ENCODE assay signal across 14 cellular contexts in genomic region chr1:2271134-2271785, GRCh38. TPM values are rescaled to one million over a fixed set of nuclear protein-coding genes. Genes with fewer than 3 reads are reported as not detected.
A peak's percentile ranks its signal among the peaks of the same experiment; 100 is the strongest.
DNase-seq lines count a peak whose midpoint lies in the region; ATAC-seq and TF ChIP-seq lines count a peak whose summit lies in the region.
"Had no signal": no experiment of that assay in that cellular context is flagged by ENCODE, and none has a peak within 500 bp of the region (broad histone marks: within the 10 kb centered on the region; RNA-seq: fewer than 3 reads in every experiment).

No MANE protein-coding gene starts in this region.

- peak overlapping the region in 1 of 10 donors; percentile 41 for H3K4me3 Mint-ChIP-seq in naive thymus-derived CD4-positive, alpha-beta T cell
- H3K4me3 Mint-ChIP-seq: CD14-positive monocyte had no signal

- POLR2A ChIA-PET in naive thymus-derived CD4-positive, alpha-beta T cell (lab: Charles Lee): no interaction called here

- TF ChIP-seq CTCF in esophagus muscularis mucosa (IDR thresholded peaks at IDR 0.05) (no peak), tibial artery (IDR thresholded peaks at IDR 0.05) (no peak), smooth muscle cell (IDR thresholded peaks at IDR 0.05; ENCODE audit: borderline replicate concordance, insufficient read depth, poor library complexity, severe bottlenecking) (no peak)

- intact Hi-C loops in esophagus muscularis mucosa (cut with DNase I) (no loop called here), tibial artery (cut with DNase I; ENCODE audit: low total_unique reads) (no loop called here), aorta (cut with DNase I) (no loop called here)
- intact Hi-C loops in naive thymus-derived CD4-positive, alpha-beta T cell (cut with micrococcal nuclease): no loop called here

- peaks cover 100% of the 10 kb centered on the region for H4K20me1 ChIP-seq in smooth muscle cell (ENCODE audit: low read depth)

- no peak overlapping the region for H2AFZ ChIP-seq in smooth muscle cell (ENCODE audit: low read depth)

- WGBS in HUES64: 68% methylated on average over 27 of the region's 27 CpGs
- WGBS in esophagus muscularis mucosa: no CpG with 5 or more reads among the region's 27 CpGs
- 89% methylated on average over 27 of the region's 27 CpGs for WGBS in smooth muscle cell (ENCODE audit: low lambda C conversion rate)
- WGBS in aorta, 2 donors: 71 to 72% methylated on average over 27 of the region's 27 CpGs

- H3K4me3 ChIP-seq in HUES64 (ENCODE audit: low read length) (no peak overlapping the region), esophagus muscularis mucosa (no peak overlapping the region), tibial artery (no peak overlapping the region), smooth muscle cell (no peak overlapping the region), aorta (ENCODE audit: low read length in 2 of 2) (no peak overlapping the region)
- H3K4me3 ChIP-seq in naive thymus-derived CD4-positive, alpha-beta T cell (ENCODE audit: low read length): no peak overlapping the region
- H3K4me3 ChIP-seq: upper lobe of right lung had no signal

- H3K4me1 ChIP-seq in HUES64 (ENCODE audit: insufficient read depth, low read length) (peaks cover 38% of the 10 kb centered on the region), esophagus muscularis mucosa (peaks cover 98 to 100% (median 100%) of the 10 kb centered on the region in 4 donors), tibial artery (peaks cover 13 to 100% (median 98%) of the 10 kb centered on the region in 4 donors), smooth muscle cell (ENCODE audit: low read depth) (peaks cover 49% of the 10 kb centered on the region), aorta (ENCODE audit: control insufficient read depth in 1 of 2, insufficient read depth in 2 of 2, low read length in 2 of 2) (no peaks in the 10 kb centered on the region)
- H3K4me1 ChIP-seq in naive thymus-derived CD4-positive, alpha-beta T cell (ENCODE audit: control insufficient read depth in 2 of 2, insufficient read depth in 2 of 2, low read length in 2 of 2): peaks cover 27 to 80% of the 10 kb centered on the region in 2 donors

- no peaks in the 10 kb centered on the region for H3K27me3 Mint-ChIP-seq in naive thymus-derived CD4-positive, alpha-beta T cell

- no peaks in the 10 kb centered on the region for H3K27me3 ChIP-seq in HUES64 (ENCODE audit: insufficient read depth, low read length)
- no peaks in the 10 kb centered on the region for H3K27me3 ChIP-seq in esophagus muscularis mucosa
- no peaks in the 10 kb centered on the region for H3K27me3 ChIP-seq in naive thymus-derived CD4-positive, alpha-beta T cell (ENCODE audit: control insufficient read depth in 2 of 2, insufficient read depth in 2 of 2, low read length in 2 of 2)
- H3K27me3 ChIP-seq in tibial artery: no peaks in the 10 kb centered on the region
- H3K27me3 ChIP-seq in smooth muscle cell (ENCODE audit: low read depth): no peaks in the 10 kb centered on the region
- H3K27me3 ChIP-seq in aorta (ENCODE audit: control insufficient read depth in 1 of 2, insufficient read depth in 2 of 2, low read length in 1 of 2): no peaks in the 10 kb centered on the region
- H3K27me3 ChIP-seq: upper lobe of right lung had no signal

- no peak for TF ChIP-seq POLR2A in esophagus muscularis mucosa (IDR thresholded peaks at IDR 0.05; ENCODE audit: low read depth)

- no peak for TF ChIP-seq EP300 in esophagus muscularis mucosa (IDR thresholded peaks at IDR 0.05)

- H3K36me3 ChIP-seq in HUES64 (ENCODE audit: insufficient read depth, low read length): no peaks in the 10 kb centered on the region
- no peaks in the 10 kb centered on the region for H3K36me3 ChIP-seq in esophagus muscularis mucosa
- H3K36me3 ChIP-seq in naive thymus-derived CD4-positive, alpha-beta T cell (ENCODE audit: control insufficient read depth in 2 of 3, insufficient read depth in 3 of 3, low read length in 3 of 3): peaks cover 0 to 7% (median 0%) of the 10 kb centered on the region in 3 experiments
- H3K36me3 ChIP-seq in tibial artery: no peaks in the 10 kb centered on the region
- no peaks in the 10 kb centered on the region for H3K36me3 ChIP-seq in smooth muscle cell (ENCODE audit: low read depth)
- no peaks in the 10 kb centered on the region for H3K36me3 ChIP-seq in aorta (ENCODE audit: control insufficient read depth in 1 of 2, insufficient read depth in 2 of 2, low read length in 1 of 2)
- H3K36me3 ChIP-seq: upper lobe of right lung had no signal

- no peak overlapping the region for H3K4me2 ChIP-seq in smooth muscle cell

- H3K36me3 Mint-ChIP-seq in naive thymus-derived CD4-positive, alpha-beta T cell: peaks cover 0 to 3% (median 0%) of the 10 kb centered on the region in 5 donors

- H3K9me3 Mint-ChIP-seq in naive thymus-derived CD4-positive, alpha-beta T cell: no peaks in the 10 kb centered on the region
- H3K9me3 Mint-ChIP-seq: CD14-positive monocyte had no signal

- H3K9me3 ChIP-seq in HUES64 (ENCODE audit: insufficient read depth, low read depth, low read length) (no peaks in the 10 kb centered on the region), esophagus muscularis mucosa (no peaks in the 10 kb centered on the region), tibial artery (no peaks in the 10 kb centered on the region), smooth muscle cell (replicated peaks; ENCODE audit: low read depth) (no peaks in the 10 kb centered on the region), aorta (ENCODE audit: control insufficient read depth, low read length) (no peaks in the 10 kb centered on the region)
- H3K9me3 ChIP-seq in naive thymus-derived CD4-positive, alpha-beta T cell (ENCODE audit: control insufficient read depth in 2 of 3, low read length in 3 of 3): no peaks in the 10 kb centered on the region
- H3K9me3 ChIP-seq: upper lobe of right lung had no signal

- H3K9ac ChIP-seq in HUES64 (ENCODE audit: low read depth, low read length): peak overlapping the region; percentile 38; the same call in 1 of the 2 replicates
- no peak overlapping the region for H3K9ac ChIP-seq in smooth muscle cell (ENCODE audit: low read depth)

- peaks cover 16 to 77% (median 40%) of the 10 kb centered on the region in 7 donors for H3K4me1 Mint-ChIP-seq in naive thymus-derived CD4-positive, alpha-beta T cell

- DNase-seq in esophagus muscularis mucosa (ENCODE audit: extremely low spot score) (no peak), tibial artery (no peak), smooth muscle cell (lab: John Stamatoyannopoulos, UW; ENCODE audit: unreplicated experiment) (no peak), aorta (no peak)
- no peak for DNase-seq in naive thymus-derived CD4-positive, alpha-beta T cell
- DNase-seq: activated naive CD4-positive, alpha-beta T cell treated with Interleukin-2 at 50 U/mL for 16 hours; left colon; NCI-H1105; occipital lobe; PC-3 had no signal

- no peaks in the 10 kb centered on the region for H3F3A ChIP-seq in smooth muscle cell (ENCODE audit: low read depth)

- ATAC-seq in naive thymus-derived CD4-positive, alpha-beta T cell: no peak
- no peak for ATAC-seq in activated CD4-positive, CD25-positive, alpha-beta regulatory T cell treated with anti-CD3 and anti-CD28 coated beads, Interleukin-2, amount 50 U/mL, for 24 hours
- no peak for ATAC-seq in aorta (ENCODE audit: low FRiP score)
- ATAC-seq: upper lobe of right lung had no signal

- H3K27ac Mint-ChIP-seq in naive thymus-derived CD4-positive, alpha-beta T cell: peak overlapping the region in 1 of 9 donors; percentile 80
- H3K27ac Mint-ChIP-seq: CD14-positive monocyte had no signal

- CTCF ChIA-PET in naive thymus-derived CD4-positive, alpha-beta T cell (lab: Charles Lee): no interaction called here

- H3K79me2 ChIP-seq in smooth muscle cell (ENCODE audit: low read depth): peaks cover 99% of the 10 kb centered on the region

- H3K27ac ChIP-seq in HUES64 (ENCODE audit: low read depth, low read length) (peak overlapping the region; percentile 52), esophagus muscularis mucosa (replicated peaks in 1 of 4) (peak overlapping the region; percentile 76 to 84 (median 81)), tibial artery (peak overlapping the region; percentile 72 to 75), smooth muscle cell (ENCODE audit: low read depth) (no peak overlapping the region), aorta (ENCODE audit: low read depth in 1 of 2, low read length in 2 of 2) (no peak overlapping the region)
- H3K27ac ChIP-seq in naive thymus-derived CD4-positive, alpha-beta T cell (ENCODE audit: low read depth, low read length): peak overlapping the region; percentile 49

RNA-seq across cellular contexts. Expression of gene SKI, which starts 43.1 kb away (rescaled TPM):
- 33.1 TPM for polyA plus RNA-seq in HUES64 (2013, experiment 1 of 2)
- polyA plus RNA-seq in HUES64 (2013, experiment 2 of 2): 32.7 TPM
- total RNA-seq in esophagus muscularis mucosa: 100 to 1,000 TPM in 2 of 4 donors, 10 to 100 TPM in 2; 70.1 to 190 (median 124) TPM
- total RNA-seq in naive thymus-derived CD4-positive, alpha-beta T cell: 100 to 1,000 TPM in 2 of 5 experiments, 10 to 100 TPM in 3; 63.4 to 278 (median 97.9) TPM
- polyA plus RNA-seq in naive thymus-derived CD4-positive, alpha-beta T cell: under 1 TPM; 0.61 to 0.92 TPM
- 14.4 and 19.6 TPM in 2 replicates for total RNA-seq in smooth muscle cell
- 4.2 and 6.8 TPM in 2 replicates for polyA plus RNA-seq in smooth muscle cell
- 100 to 1,000 TPM; 114 to 129 TPM for total RNA-seq in aorta
- polyA plus RNA-seq in aorta: 10 to 100 TPM; 20.7 to 34.7 TPM

Comparison
In these comparisons a context has a peak if more than half of its experiments do, and no peak if none do; other contexts are left out.
1. H3K27ac ChIP-seq: peak in HUES64 (single experiment), esophagus muscularis mucosa (4 of 4), naive thymus-derived CD4-positive, alpha-beta T cell (single experiment) and tibial artery (2 of 2); none in smooth muscle cell (single experiment) and aorta (0 of 2).